Comparison of ENCODE assay signal across 22 cellular contexts in genomic region chr2:212197776-212198175, GRCh38.
"Had no signal": no experiment of that assay in that cellular context is flagged by ENCODE, and none has a peak within 500 bp of the region (broad histone marks: within the 10 kb centered on the region; RNA-seq: fewer than 3 reads in every experiment).

No MANE protein-coding gene starts in this region.

- DNase-seq: islet precursor cell; left ventricle myocardium inferior; midbrain; mucosa of descending colon; naive thymus-derived CD4-positive, alpha-beta T cell; ovary; right cardiac atrium; stimulated activated CD4-positive, alpha-beta T cell treated with anti-CD3 and anti-CD28 coated beads, Interleukin-12 subunit alpha, Interleukin-12 subunit beta, amount 100 ng/mL, for 4 hours; stimulated activated CD4-positive, alpha-beta T cell treated with anti-CD3 and anti-CD28 coated beads, Interleukin-15, amount 100 ng/mL, for 24 hours; stimulated activated CD4-positive, alpha-beta T cell treated with anti-CD3 and anti-CD28 coated beads, Interleukin-2, amount 100 ng/mL, for 24 hours; stimulated activated CD4-positive, alpha-beta T cell treated with anti-CD3 and anti-CD28 coated beads, Interleukin-4, amount 100 ng/mL, for 1 hour; stimulated activated naive B cell treated with anti-CD40 and anti-IgM and Interleukin-4, amounts not matched to agents 10 μg/mL and 1 μg/mL and 100 μg/mL, for 72 hours; stimulated activated naive CD8-positive, alpha-beta T cell treated with anti-CD3 and anti-CD28 coated beads, Interleukin-15, Interleukin-2, amounts not matched to agents 100 U/mL and 50 U/mL, for 24 hours; stomach; testis; thyroid gland; transverse colon; upper lobe of left lung had no signal

- H3K4me3 ChIP-seq: left ventricle myocardium inferior, mucosa of descending colon, ovary, skin epidermis, stomach, testis, thyroid gland, transverse colon, upper lobe of left lung, vagina had no signal

- H3K27ac ChIP-seq: left ventricle myocardium inferior, ovary, skin epidermis, stomach, testis, thyroid gland, transverse colon, upper lobe of left lung, vagina had no signal

- H3K36me3 ChIP-seq: left ventricle myocardium inferior, ovary, stomach, thyroid gland, transverse colon, upper lobe of left lung, vagina had no signal

- H3K9me3 ChIP-seq: left ventricle myocardium inferior, mucosa of descending colon, ovary, stomach, testis, thyroid gland, transverse colon, upper lobe of left lung, vagina had no signal

- H3K4me1 ChIP-seq: left ventricle myocardium inferior, stomach, testis, thyroid gland, transverse colon, upper lobe of left lung, vagina had no signal

- H3K27me3 ChIP-seq: ovary, stomach, testis, thyroid gland, transverse colon, upper lobe of left lung, vagina had no signal

- ATAC-seq: mucosa of descending colon; naive thymus-derived CD4-positive, alpha-beta T cell; natural killer cell treated with Interleukin-12 subunit alpha and Interleukin-12 subunit beta and Interleukin-15 and Interleukin-18, amount 100 ng/mL, for 72 hours; right cardiac atrium; sciatic nerve; stimulated activated naive B cell treated with anti-CD40 and anti-IgM and Interleukin-4, amounts not matched to agents 10 μg/mL and 1 μg/mL and 100 μg/mL, for 72 hours; stimulated activated naive CD8-positive, alpha-beta T cell treated with anti-CD3 and anti-CD28 coated beads, Interleukin-15, Interleukin-2, amounts not matched to agents 100 U/mL and 50 U/mL, for 24 hours had no signal
